1 cellular context compared by ENCODE assay signal in genomic region chr19:2355168-2356035, GRCh38.
TF ChIP-seq lines count a peak whose summit lies in the region.

No MANE protein-coding gene starts in this region.

TF ChIP-seq in K562, 482 proteins besides CTCF, POLR2A, EP300 and RAD21:
- TF ChIP-seq TCF7 (IDR thresholded peaks at IDR 0.05; ENCODE audit: borderline replicate concordance) (no peak), ZNF121 (CRISPR knock-in tag; conservative IDR thresholded peaks at IDR 0.05) (peak; percentile 76)
TF ChIP-seq in K562: peak in this region for 1.
